In genomic region chr15:50506121-50506520, GRCh38 we compare ENCODE assay signal across 1 cellular context.
TF ChIP-seq lines count a peak whose summit lies in the region.

No MANE protein-coding gene starts in this region.

TF ChIP-seq in HepG2, 621 proteins besides CTCF, POLR2A, EP300 and RAD21:
- TF ChIP-seq GPBP1L1 (CRISPR knock-in tag; IDR thresholded peaks at IDR 0.05) (no peak), TMF1 (CRISPR knock-in tag; IDR thresholded peaks at IDR 0.05; ENCODE audit: low read depth) (0 out of 2 replicates have a peak, but pooled peaks have one; percentile 37)
TF ChIP-seq in HepG2: peak in this region for 1.
